In genomic region chr10:76736392-76736791, GRCh38 we compare ENCODE assay signal across 24 cellular contexts.
"Had no signal": no experiment of that assay in that cellular context is flagged by ENCODE, and none has a peak within 500 bp of the region (broad histone marks: within the 10 kb centered on the region; RNA-seq: fewer than 3 reads in every experiment).

No MANE protein-coding gene starts in this region.

- DNase-seq: activated CD4-positive, CD25-positive, alpha-beta regulatory T cell treated with anti-CD3 and anti-CD28 coated beads, Interleukin-2, amount 50 U/mL, for 72 hours; activated CD8-positive, alpha-beta memory T cell treated with anti-CD3 and anti-CD28 coated beads, Interleukin-2, amount 50 U/mL, for 4 hours; activated naive CD8-positive, alpha-beta T cell treated with anti-CD3 and anti-CD28 coated beads, Interleukin-2, amount 10 ng/mL, durations not matched to agents 7 days and 5 days; activated T-cell treated with anti-CD3 and anti-CD28 coated beads, Interleukin-2, amount 50 U/mL, for 72 hours; effector memory CD4-positive, alpha-beta T cell; foreskin fibroblast; hippocampal formation; islet precursor cell; stimulated activated CD4-positive, alpha-beta T cell treated with anti-CD3 and anti-CD28 coated beads, Interleukin-12 subunit alpha, Interleukin-12 subunit beta, amount 100 ng/mL, for 4 hours; stimulated activated CD4-positive, alpha-beta T cell treated with anti-CD3 and anti-CD28 coated beads, Interleukin-1b, Interleukin-23, amount 100 ng/mL, for 48 hours; stimulated activated CD8-positive, alpha-beta memory T cell treated with anti-CD3 and anti-CD28 coated beads, Interleukin-4, amount 100 ng/mL, for 48 hours; stimulated activated naive CD8-positive, alpha-beta T cell treated with anti-CD3 and anti-CD28 coated beads, Interleukin-15, Interleukin-2, amounts not matched to agents 100 U/mL and 50 U/mL, for 24 hours; substantia nigra; tibial artery had no signal

- H3K4me3 ChIP-seq: cardiac muscle cell, lung, prostate gland, right atrium auricular region, tibial artery had no signal

- H3K27me3 ChIP-seq: cardiac muscle cell, right atrium auricular region, tibial artery had no signal

- H3K27ac Mint-ChIP-seq: activated naive CD8-positive, alpha-beta T cell treated with anti-CD3 and anti-CD28 coated beads, Interleukin-2, amount 10 ng/mL, durations not matched to agents 7 days and 5 days; activated T-cell treated with anti-CD3 and anti-CD28 coated beads, Interleukin-2, amount 50 U/mL, for 72 hours; dendritic cell treated with granulocyte-macrophage colony-stimulating factor and Interleukin-4, amounts not matched to agents 40 ng/mL and 50 ng/mL, for 4 days; mesothelial cell of epicardium had no signal

- ATAC-seq: left lobe of liver; SK-N-SH treated with all-trans-retinoic acid at 6 μM for 48 hours; stimulated activated naive CD8-positive, alpha-beta T cell treated with anti-CD3 and anti-CD28 coated beads, Interleukin-15, Interleukin-2, amounts not matched to agents 100 U/mL and 50 U/mL, for 24 hours had no signal

- H3K4me1 ChIP-seq: prostate gland, right atrium auricular region, tibial artery had no signal

- H3K4me1 Mint-ChIP-seq: activated naive CD8-positive, alpha-beta T cell treated with anti-CD3 and anti-CD28 coated beads, Interleukin-2, amount 10 ng/mL, durations not matched to agents 7 days and 5 days had no signal

- H3K9me3 ChIP-seq: prostate gland, right atrium auricular region, tibial artery had no signal

- H3K36me3 Mint-ChIP-seq: activated naive CD8-positive, alpha-beta T cell treated with anti-CD3 and anti-CD28 coated beads, Interleukin-2, amount 10 ng/mL, durations not matched to agents 7 days and 5 days; mesothelial cell of epicardium had no signal

- H3K4me3 Mint-ChIP-seq: activated naive CD8-positive, alpha-beta T cell treated with anti-CD3 and anti-CD28 coated beads, Interleukin-2, amount 10 ng/mL, durations not matched to agents 7 days and 5 days; activated T-cell treated with anti-CD3 and anti-CD28 coated beads, Interleukin-2, amount 50 U/mL, for 72 hours; dendritic cell treated with granulocyte-macrophage colony-stimulating factor and Interleukin-4, amounts not matched to agents 40 ng/mL and 50 ng/mL, for 4 days; mesothelial cell of epicardium; neural crest cell had no signal

- H3K27ac ChIP-seq: cardiac muscle cell, epithelial cell of prostate, prostate gland, right atrium auricular region, tibial artery had no signal

- H3K27me3 Mint-ChIP-seq: activated naive CD8-positive, alpha-beta T cell treated with anti-CD3 and anti-CD28 coated beads, Interleukin-2, amount 10 ng/mL, durations not matched to agents 7 days and 5 days had no signal

- H3K36me3 ChIP-seq: cardiac muscle cell, prostate gland, right atrium auricular region, tibial artery had no signal
